9 cellular contexts compared by ENCODE assay signal in genomic region chr2:238847841-238848565, GRCh38. TPM values are rescaled to one million over a fixed set of nuclear protein-coding genes. Genes with fewer than 3 reads are reported as not detected.
DNase-seq lines count a peak whose midpoint lies in the region; ATAC-seq and TF ChIP-seq lines count a peak whose summit lies in the region.
"Had no signal": no experiment of that assay in that cellular context is flagged by ENCODE, and none has a peak within 500 bp of the region (broad histone marks: within the 10 kb centered on the region; RNA-seq: fewer than 3 reads in every experiment).

TSS of gene TWIST2 (plus strand) at chr2:238848085. CDS start at chr2:238848216, 131 bp downstream.

- H3K4me3 ChIP-seq in lung (peak within 1 kb of the TSS; percentile 68), upper lobe of left lung (peak within 1 kb of the TSS; percentile 53 to 76 (median 66))

- H3K27ac ChIP-seq in lung (ENCODE audit: low read depth in 1 of 2, low read length in 1 of 2) (peak within 1 kb of the TSS in 1 of 2 donors; percentile 72), upper lobe of left lung (peak within 1 kb of the TSS; percentile 50 to 79 (median 74))

- peak in 2 of 4 donors; percentile 51 to 53 for TF ChIP-seq POLR2A in upper lobe of left lung (IDR thresholded peaks at IDR 0.05)

- peaks cover 16% of the 10 kb centered on the region for H3K27me3 ChIP-seq in lung (ENCODE audit: control insufficient read depth, insufficient read depth)
- H3K27me3 ChIP-seq in upper lobe of left lung, result peaks cover 0 to 28% (median 14%) of the 10 kb centered on the region in 4 donors

- TF ChIP-seq EP300 in upper lobe of left lung (IDR thresholded peaks at IDR 0.05), result no peak

- H3K4me1 ChIP-seq in lung (ENCODE audit: control insufficient read depth in 2 of 2, insufficient read depth in 2 of 2, low read length in 2 of 2), result peaks cover 4 to 18% of the 10 kb centered on the region in 2 donors
- peaks cover 7 to 34% (median 23%) of the 10 kb centered on the region in 4 donors for H3K4me1 ChIP-seq in upper lobe of left lung

- ATAC-seq in lung (ENCODE audit: insufficient read depth, low FRiP score) (peak; percentile 73), upper lobe of left lung (ENCODE audit: low FRiP score in 2 of 2) (peak; percentile 76 to 90), HG03460 (IDR thresholded peaks at IDR 0.05; ENCODE audit: unreplicated experiment) (no peak), HG03520 (IDR thresholded peaks at IDR 0.05; ENCODE audit: unreplicated experiment) (no peak)

- peaks cover 0 to 2% of the 10 kb centered on the region in 2 donors for H3K9me3 ChIP-seq in lung (ENCODE audit: control insufficient read depth in 2 of 2, insufficient read depth in 1 of 2, low read length in 1 of 2)
- H3K9me3 ChIP-seq in upper lobe of left lung, result no peaks in the 10 kb centered on the region

- TF ChIP-seq CTCF in lung (IDR thresholded peaks at IDR 0.05; ENCODE audit: control extremely low read depth, extremely low read depth) (no peak), upper lobe of left lung (IDR thresholded peaks at IDR 0.05) (peak in 1 of 6 experiments; percentile 19)

- WGBS in lung, 2 donors, result 1 to 2% methylated on average over 74 to 79 of the region's 79 CpGs
- 2 to 3% methylated on average over 20 to 57 of the region's 79 CpGs for WGBS in upper lobe of left lung, 2 donors

- H3K36me3 ChIP-seq in lung (ENCODE audit: control insufficient read depth in 2 of 2, insufficient read depth in 2 of 2, low read length in 2 of 2) (no peaks in the 10 kb centered on the region), upper lobe of left lung (no peaks in the 10 kb centered on the region)

- peak; percentile 2 for DNase-seq in NCI-H2227 (lab: John Stamatoyannopoulos, UW; ENCODE audit: unreplicated experiment)
- no peak for DNase-seq in NCI-H2227 treated with DMSO at 0.1 percent for 48 hours (lab: John Stamatoyannopoulos, UW)
- DNase-seq in dermis blood vessel endothelial cell, result peak; percentile 40
- DNase-seq in lung (ENCODE audit: low spot score), result peak; percentile 73
- peak; percentile 81 to 95 for DNase-seq in upper lobe of left lung
- DNase-seq in KG1 (lab: John Stamatoyannopoulos, UW), result no peak

RNA-seq across cellular contexts. Expression of gene TWIST2, which starts in this region (rescaled TPM):
- total RNA-seq in dermis blood vessel endothelial cell (0.56 TPM in 1 of 2 replicates, not detected in the other), lung (10 to 100 TPM; 10.8 to 12.5 TPM), upper lobe of left lung (10 to 100 TPM; 10.5 to 29.3 (median 23.4) TPM)
- polyA plus RNA-seq in lung, result 10 to 100 TPM; 10.1 to 14.8 TPM
- total RNA-seq: CD4-positive, CD25-positive, alpha-beta regulatory T cell had no signal
- polyA plus RNA-seq: CD4-positive, CD25-positive, alpha-beta regulatory T cell had no signal

Comparison
In these comparisons a context has a peak if more than half of its experiments do, and no peak if none do; other contexts are left out.
1. DNase-seq: peak in NCI-H2227 (single experiment), lung (single experiment) and upper lobe of left lung (2 of 2); none in NCI-H2227 treated with DMSO at 0.1 percent for 48 hours (single experiment) and KG1 (single experiment).
2. Peak in DNase-seq in dermis blood vessel endothelial cell; RNA of the gene not detected or under 1 TPM.
3. ATAC-seq: peak in lung (single experiment) and upper lobe of left lung (2 of 2); none in HG03460 (single experiment) and HG03520 (single experiment).